In genomic region chr13:37295573-37295972, GRCh38 we compare ENCODE assay signal across 27 cellular contexts.
"Had no signal": no experiment of that assay in that cellular context is flagged by ENCODE, and none has a peak within 500 bp of the region (broad histone marks: within the 10 kb centered on the region; RNA-seq: fewer than 3 reads in every experiment).

No MANE protein-coding gene starts in this region.

- H3K36me3 ChIP-seq: brain microvascular endothelial cell, heart right ventricle, left lung, spleen, thoracic aorta, WERI-Rb-1 had no signal

- H3K9me3 ChIP-seq: heart right ventricle, psoas muscle, thoracic aorta had no signal

- H3K4me3 ChIP-seq: dorsolateral prefrontal cortex, heart right ventricle, left lung, psoas muscle, spleen, thoracic aorta had no signal

- DNase-seq: activated CD4-positive, alpha-beta memory T cell treated with anti-CD3 and anti-CD28 coated beads for 36 hours; activated CD4-positive, alpha-beta T cell treated with anti-CD3 and anti-CD28 coated beads, Interleukin-2, amount 10 ng/mL, durations not matched to agents 24 days and 14 days; activated CD8-positive, alpha-beta memory T cell treated with anti-CD3 and anti-CD28 coated beads, Interleukin-2, amount 50 U/mL, for 48 hours; activated gamma-delta T cell treated with Interleukin-2 at 50 U/mL for 16 hours; activated naive CD4-positive, alpha-beta T cell treated with anti-CD3 and anti-CD28 coated beads, Interleukin-2, amount 50 U/mL, for 16 hours; activated T-cell treated with anti-CD3 and anti-CD28 coated beads, Interleukin-2, amount 50 U/mL, for 24 hours; amniotic stem cell; central memory CD4-positive, alpha-beta T cell; dorsolateral prefrontal cortex; effector memory CD4-positive, alpha-beta T cell; erythroblast; kidney glomerular epithelial cell; nephron progenitor cell; spleen; stimulated activated naive CD4-positive, alpha-beta T cell; SW 1271; T-helper 9 cell; trophoblast cell; WERI-Rb-1 had no signal

- H3K27ac ChIP-seq: brain microvascular endothelial cell, dorsolateral prefrontal cortex, left lung, parathyroid adenoma, psoas muscle, spleen, thoracic aorta, WERI-Rb-1 had no signal

- H3K4me1 ChIP-seq: left lung, parathyroid adenoma, psoas muscle, spleen had no signal

- ATAC-seq: activated CD4-positive, CD25-positive, alpha-beta regulatory T cell treated with anti-CD3 and anti-CD28 coated beads, Interleukin-2, amount 50 U/mL, for 24 hours had no signal

- H3K27me3 Mint-ChIP-seq: activated CD4-positive, alpha-beta memory T cell treated with anti-CD3 and anti-CD28 coated beads for 36 hours; activated CD4-positive, alpha-beta T cell treated with anti-CD3 and anti-CD28 coated beads, Interleukin-2, amount 10 ng/mL, durations not matched to agents 24 days and 14 days; activated T-cell treated with anti-CD3 and anti-CD28 coated beads, Interleukin-2, amount 50 U/mL, for 24 hours had no signal

- H3K4me3 Mint-ChIP-seq: activated CD4-positive, alpha-beta memory T cell treated with anti-CD3 and anti-CD28 coated beads for 36 hours; activated CD4-positive, alpha-beta T cell treated with anti-CD3 and anti-CD28 coated beads, Interleukin-2, amount 10 ng/mL, durations not matched to agents 24 days and 14 days; activated T-cell treated with anti-CD3 and anti-CD28 coated beads, Interleukin-2, amount 50 U/mL, for 24 hours; nephron progenitor cell; T-helper 1 cell treated with Interleukin-12 subunit alpha and Interleukin-12 subunit beta and Interleukin-4 antibody, amounts not matched to agents 30 μg/mL and 1 μg/mL, for 36 hours had no signal

- H3K36me3 Mint-ChIP-seq: activated CD4-positive, alpha-beta memory T cell treated with anti-CD3 and anti-CD28 coated beads for 36 hours had no signal

- H3K9me3 Mint-ChIP-seq: activated CD4-positive, alpha-beta memory T cell treated with anti-CD3 and anti-CD28 coated beads for 36 hours; nephron progenitor cell; T-helper 1 cell treated with Interleukin-12 subunit alpha and Interleukin-12 subunit beta and Interleukin-4 antibody, amounts not matched to agents 30 μg/mL and 1 μg/mL, for 36 hours had no signal

- H3K27ac Mint-ChIP-seq: activated CD4-positive, alpha-beta memory T cell treated with anti-CD3 and anti-CD28 coated beads for 36 hours; activated CD4-positive, alpha-beta T cell treated with anti-CD3 and anti-CD28 coated beads, Interleukin-2, amount 10 ng/mL, durations not matched to agents 24 days and 14 days; activated T-cell treated with anti-CD3 and anti-CD28 coated beads, Interleukin-2, amount 50 U/mL, for 24 hours; nephron progenitor cell; T-helper 1 cell treated with Interleukin-12 subunit alpha and Interleukin-12 subunit beta and Interleukin-4 antibody, amounts not matched to agents 30 μg/mL and 1 μg/mL, for 36 hours had no signal

- H3K4me1 Mint-ChIP-seq: activated CD4-positive, alpha-beta T cell treated with anti-CD3 and anti-CD28 coated beads, Interleukin-2, amount 10 ng/mL, durations not matched to agents 24 days and 14 days; nephron progenitor cell had no signal

- H3K27me3 ChIP-seq: brain microvascular endothelial cell, heart right ventricle, left lung, spleen had no signal
